15 cellular contexts compared by ENCODE assay signal in the genomic region with DNA sequence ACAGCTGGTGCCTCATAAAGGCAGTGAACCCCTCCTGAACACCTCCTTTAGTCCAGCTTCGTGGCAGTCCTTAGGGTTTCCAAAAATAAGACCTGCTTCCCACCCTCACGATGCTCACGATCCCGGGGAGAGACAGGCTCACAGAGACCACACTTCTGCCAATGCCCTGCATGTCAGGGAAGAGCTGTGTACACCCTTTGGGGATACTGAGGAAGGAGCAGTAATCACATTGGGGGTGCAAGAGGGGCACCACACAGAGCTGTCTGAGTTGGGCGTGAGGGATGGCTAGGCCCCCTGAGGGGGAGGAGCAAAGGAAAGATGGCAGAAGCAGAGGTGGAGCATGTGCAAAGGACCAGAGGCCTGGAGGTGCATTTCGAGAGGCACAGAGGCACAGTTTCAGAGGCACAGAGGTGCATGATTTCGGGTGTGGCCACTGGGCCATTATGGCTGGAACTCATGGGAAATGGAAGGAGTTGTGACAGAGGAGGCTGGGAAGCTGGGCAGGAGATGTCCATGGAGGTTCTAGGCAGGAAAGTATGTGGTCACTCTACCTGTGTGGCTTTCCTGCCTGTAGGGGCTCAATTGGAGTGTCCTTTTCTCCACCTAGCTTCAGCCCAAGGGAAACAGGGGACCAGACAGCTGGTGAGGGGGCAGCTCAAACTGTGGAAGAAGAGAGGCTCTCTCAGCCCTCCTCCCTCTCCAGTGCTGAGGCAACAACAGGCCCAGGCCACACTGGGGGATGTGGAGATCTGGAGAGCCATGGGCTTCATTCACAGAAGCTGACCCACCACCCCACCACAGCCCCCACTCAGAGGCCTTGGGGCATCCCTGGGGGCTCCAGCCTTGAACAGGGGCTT.
"Had no signal": no experiment of that assay in that cellular context is flagged by ENCODE, and none has a peak within 500 bp of the region (broad histone marks: within the 10 kb centered on the region; RNA-seq: fewer than 3 reads in every experiment).

No MANE protein-coding gene starts in this region.

- H3K4me3 ChIP-seq: tibial nerve had no signal

- H3K27me3 ChIP-seq: tibial nerve had no signal

- H3K9me3 ChIP-seq: tibial nerve had no signal

- DNase-seq: activated CD4-positive, alpha-beta T cell treated with anti-CD3 and anti-CD28 coated beads, Interleukin-2, amount 10 ng/mL, durations not matched to agents 7 days and 5 days; activated gamma-delta T cell; activated T-cell treated with anti-CD3 and anti-CD28 coated beads, Interleukin-2, amount 50 U/mL, for 24 hours; central memory CD4-positive, alpha-beta T cell; cortex of kidney; effector memory CD4-positive, alpha-beta T cell; hippocampal formation; occipital lobe; SHP77 treated with DMSO at 0.1 percent for 48 hours; stimulated activated CD4-positive, alpha-beta T cell treated with anti-CD3 and anti-CD28 coated beads, Interleukin-15, amount 100 ng/mL, for 24 hours; stimulated activated CD4-positive, alpha-beta T cell treated with anti-CD3 and anti-CD28 coated beads, Interleukin-4, amount 100 ng/mL, for 4 hours; T-helper 17 cell had no signal

- H3K4me1 ChIP-seq: tibial nerve had no signal

- H3K36me3 ChIP-seq: tibial nerve had no signal

- ATAC-seq: natural killer cell treated with Interleukin-12 subunit alpha and Interleukin-12 subunit beta and Interleukin-15 and Interleukin-18, amount 100 ng/mL, for 72 hours; T-helper 17 cell; WTC11 had no signal
